ENCODE assay signal across 1 cellular context in genomic region chr10:26860542-26861325, GRCh38.
TF ChIP-seq lines count a peak whose summit lies in the region.

TSS of gene ABI1 (minus strand) at chr10:26860958. CDS start at chr10:26860863, 95 bp downstream.

TF ChIP-seq in GM12878, 131 proteins besides CTCF, POLR2A, EP300 and RAD21 (continued from another document and continues in another):
- TF ChIP-seq ZBTB11 (CRISPR knock-in tag; IDR thresholded peaks at IDR 0.05) (no peak), USF1 (IDR thresholded peaks at IDR 0.05; ENCODE audit: borderline replicate concordance, extremely low read length, insufficient read depth, low read depth, low read length) (no peak), RELA (IDR thresholded peaks at IDR 0.05; ENCODE audit: borderline replicate concordance, partially characterized antibody) (peak; percentile 24), LARP7 (IDR thresholded peaks at IDR 0.05) (no peak), WRNIP1 (IDR thresholded peaks at IDR 0.05; ENCODE audit: borderline replicate concordance, low read depth, low read length) (no peak), KLF5 (IDR thresholded peaks at IDR 0.05; ENCODE audit: partially characterized antibody) (no peak), BACH1 (IDR thresholded peaks at IDR 0.05; ENCODE audit: borderline replicate concordance) (no peak), BCLAF1 (IDR thresholded peaks at IDR 0.05) (no peak), RB1 (IDR thresholded peaks at IDR 0.05; ENCODE audit: borderline replicate concordance) (0 out of 2 replicates have a peak, but pooled peaks have one; percentile 34), CUX1 (IDR thresholded peaks at IDR 0.05; ENCODE audit: insufficient replicate concordance, low read depth, low read length) (no peak), ZNF687 (IDR thresholded peaks at IDR 0.05) (no peak), ZNF592 (IDR thresholded peaks at IDR 0.05) (no peak), STAT1 (conservative IDR thresholded peaks at IDR 0.05) (no peak), ZZZ3 (IDR thresholded peaks at IDR 0.05; ENCODE audit: control insufficient read depth, insufficient read length, low read depth) (no peak), SRF (IDR thresholded peaks at IDR 0.05; ENCODE audit: low read depth in 2 of 2, low read length in 2 of 2) (no peak), FOXM1 (IDR thresholded peaks at IDR 0.05; ENCODE audit: low read depth, low read length) (no peak), EGR1 (IDR thresholded peaks at IDR 0.05; ENCODE audit: borderline replicate concordance in 1 of 2, low read depth in 2 of 2, low read length in 2 of 2) (peak in 1 of 2 experiments; percentile 48; a peak in 2 of 3 replicates), MYC (IDR thresholded peaks at IDR 0.05; ENCODE audit: insufficient read depth, insufficient read length, insufficient replicate concordance, low read length, severe bottlenecking) (no peak), MTA3 (IDR thresholded peaks at IDR 0.05; ENCODE audit: borderline replicate concordance, low read length) (no peak), RBBP5 (conservative IDR thresholded peaks at IDR 0.05) (0 out of 2 replicates have a peak, but pooled peaks have one; percentile 69), SMAD1 (IDR thresholded peaks at IDR 0.05; ENCODE audit: low read depth, partially characterized antibody) (peak; percentile 56), CHD4 (IDR thresholded peaks at IDR 0.05) (no peak), SIX5 (IDR thresholded peaks at IDR 0.05; ENCODE audit: low read depth, low read length, severe bottlenecking) (peak; percentile 85), ATF7 (IDR thresholded peaks at IDR 0.05; ENCODE audit: low read depth) (peak; percentile 59), E2F8 (IDR thresholded peaks at IDR 0.05; ENCODE audit: low read depth, partially characterized antibody) (no peak), SREBF2 (IDR thresholded peaks at IDR 0.05; ENCODE audit: low read length) (no peak), PKNOX1 (IDR thresholded peaks at IDR 0.05) (peak; percentile 14; the same call in 1 of the 2 replicates), ZNF217 (IDR thresholded peaks at IDR 0.05) (no peak), NFXL1 (IDR thresholded peaks at IDR 0.05; ENCODE audit: borderline replicate concordance) (no peak)
